ENCODE assay signal across 8 cellular contexts in the genomic region with DNA sequence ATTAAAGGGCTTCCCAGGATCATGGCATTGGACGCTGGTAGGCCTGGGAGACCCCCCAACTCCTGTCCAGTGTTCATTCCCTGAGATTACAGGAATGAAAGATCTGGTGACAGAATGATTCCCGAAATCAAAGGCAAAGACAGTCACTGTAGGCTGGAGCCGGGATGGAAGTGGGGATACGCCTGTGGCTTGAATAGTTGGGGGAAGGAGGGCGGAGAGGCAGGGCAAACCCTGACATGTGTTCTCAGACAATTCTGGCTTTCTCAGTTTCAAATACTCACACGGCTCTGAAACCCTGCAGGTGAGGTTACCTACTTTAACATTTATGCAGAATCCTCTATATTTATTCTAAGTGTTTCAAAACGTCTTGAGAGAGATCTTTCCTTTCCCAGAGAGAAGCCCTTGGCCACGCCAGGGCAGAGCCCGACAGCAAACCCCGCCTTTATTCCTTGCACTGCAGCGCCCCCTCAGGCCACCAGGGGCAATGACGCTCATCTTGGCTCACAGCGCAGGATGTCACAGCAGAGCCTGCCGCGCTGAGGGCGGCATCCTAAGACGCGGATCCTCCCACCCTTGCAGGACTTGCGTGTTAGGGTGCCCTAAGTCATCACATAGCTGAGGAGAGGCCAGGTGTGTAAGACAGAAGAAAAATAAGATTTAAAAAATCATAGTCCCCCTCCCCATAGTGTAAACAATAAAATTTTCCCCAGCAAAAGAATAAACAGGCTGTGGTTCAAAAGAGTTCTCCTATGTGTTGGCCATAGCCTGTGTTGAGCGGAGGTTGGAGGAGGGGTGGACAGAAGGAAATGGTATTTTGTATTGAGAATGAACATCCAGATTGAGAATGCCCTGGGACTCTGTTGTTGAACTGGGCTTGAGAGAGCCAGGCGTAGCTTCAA.
DNase-seq lines count a peak whose midpoint lies in the region; ATAC-seq and TF ChIP-seq lines count a peak whose summit lies in the region.

No MANE protein-coding gene starts in this region.

- intact Hi-C loops in ascending aorta (cut with DNase I), result loop anchor here (1.0 to 2.0 kb wide), 3 partner anchors 257 to 557 kb away; a partner anchor contains a TSS

- TF ChIP-seq CTCF in ascending aorta (IDR thresholded peaks at IDR 0.05) (peak; percentile 62 to 95 (median 91)), smooth muscle cell (IDR thresholded peaks at IDR 0.05; ENCODE audit: borderline replicate concordance, insufficient read depth, poor library complexity, severe bottlenecking) (peak; percentile 96)

- no peaks in the 10 kb centered on the region for H3K9me3 ChIP-seq in NT2/D1 (ENCODE audit: insufficient read depth, low read length)
- no peaks in the 10 kb centered on the region for H3K9me3 ChIP-seq in ascending aorta
- H3K9me3 ChIP-seq in smooth muscle cell (replicated peaks; ENCODE audit: low read depth), result no peaks in the 10 kb centered on the region

- H3K4me1 ChIP-seq in NT2/D1 (ENCODE audit: insufficient read depth, insufficient read length) (no peaks in the 10 kb centered on the region), ascending aorta (no peaks in the 10 kb centered on the region), smooth muscle cell (ENCODE audit: low read depth) (no peaks in the 10 kb centered on the region)

- ATAC-seq in GM19467 (IDR thresholded peaks at IDR 0.05; ENCODE audit: unreplicated experiment) (peak; percentile 95), HG03521 (IDR thresholded peaks at IDR 0.05; ENCODE audit: unreplicated experiment) (peak; percentile 95)

- H3K9ac ChIP-seq in NT2/D1 (ENCODE audit: insufficient read length, low read depth) (no peak overlapping the region), smooth muscle cell (ENCODE audit: low read depth) (no peak overlapping the region)

- peak; percentile 84 for DNase-seq in Daoy (ENCODE audit: low read depth)
- peak; percentile 71 for DNase-seq in NT2/D1 (ENCODE audit: low read depth, low spot score)
- DNase-seq in ascending aorta (ENCODE audit: low spot score in 2 of 2), result peak in 1 of 2 donors; percentile 83
- DNase-seq in hypothalamus (lab: John Stamatoyannopoulos, UW), result peak in 48 of 51 donors; percentile 20 to 89 (median 76)
- peak; percentile 49 for DNase-seq in smooth muscle cell (lab: John Stamatoyannopoulos, UW; ENCODE audit: unreplicated experiment)
- DNase-seq in NK-92 (lab: John Stamatoyannopoulos, UW; ENCODE audit: unreplicated experiment), result no peak

- H4K20me1 ChIP-seq in smooth muscle cell (ENCODE audit: low read depth), result no peaks in the 10 kb centered on the region

- H3F3A ChIP-seq in smooth muscle cell (ENCODE audit: low read depth), result no peaks in the 10 kb centered on the region

- H3K4me2 ChIP-seq in smooth muscle cell, result peak overlapping the region; percentile 41

- H3K27ac ChIP-seq in ascending aorta (no peak overlapping the region), smooth muscle cell (ENCODE audit: low read depth) (no peak overlapping the region)

- no peak overlapping the region for H2AFZ ChIP-seq in smooth muscle cell (ENCODE audit: low read depth)

- 31% methylated on average over 21 of the region's 21 CpGs for WGBS in smooth muscle cell (ENCODE audit: low lambda C conversion rate)

- H3K79me2 ChIP-seq in smooth muscle cell (ENCODE audit: low read depth), result no peaks in the 10 kb centered on the region

- no peak overlapping the region for H3K4me3 ChIP-seq in NT2/D1 (ENCODE audit: insufficient read length, low read depth)
- no peak overlapping the region for H3K4me3 ChIP-seq in ascending aorta
- H3K4me3 ChIP-seq in smooth muscle cell, result no peak overlapping the region

- H3K27me3 ChIP-seq in NT2/D1 (ENCODE audit: insufficient read depth, insufficient read length) (peaks cover 8% of the 10 kb centered on the region), ascending aorta (no peaks in the 10 kb centered on the region), smooth muscle cell (ENCODE audit: low read depth) (peaks cover 36% of the 10 kb centered on the region)

- no peaks in the 10 kb centered on the region for H3K36me3 ChIP-seq in NT2/D1 (ENCODE audit: insufficient read depth, insufficient read length, low read length)
- no peaks in the 10 kb centered on the region for H3K36me3 ChIP-seq in ascending aorta
- H3K36me3 ChIP-seq in smooth muscle cell (ENCODE audit: low read depth), result no peaks in the 10 kb centered on the region
